ENCODE assay signal across 1 cellular context in the genomic region with DNA sequence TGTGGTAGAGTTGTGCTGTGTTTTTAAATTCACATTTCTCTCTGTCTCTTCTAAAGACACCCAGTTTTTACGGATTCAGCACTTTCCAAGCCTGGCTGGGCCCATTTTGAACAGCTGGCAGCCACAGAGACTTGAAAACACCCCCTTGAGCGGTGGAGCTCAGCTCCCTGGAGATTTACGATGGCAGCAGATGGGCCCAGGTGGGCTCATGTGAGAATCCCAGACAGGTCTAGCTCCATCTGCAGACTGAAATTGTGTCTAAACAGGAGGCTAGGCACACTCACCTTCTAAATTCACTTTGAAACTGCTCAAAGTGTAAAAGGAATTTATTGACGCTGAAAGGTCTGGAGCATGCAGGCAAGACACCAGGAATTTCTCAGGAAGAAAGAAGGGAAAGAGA.
TF ChIP-seq lines count a peak whose summit lies in the region.

No MANE protein-coding gene starts in this region.

TF ChIP-seq in H1, 55 proteins besides CTCF, POLR2A, EP300 and RAD21 (continued from another document):
- no peak for TF ChIP-seq RBBP5 (IDR thresholded peaks at IDR 0.05; ENCODE audit: borderline replicate concordance, low read depth, low read length)
- TF ChIP-seq ATF3 (IDR thresholded peaks at IDR 0.05; ENCODE audit: insufficient read depth, low read depth, low read length) = no peak
- no peak for TF ChIP-seq KDM5A (IDR thresholded peaks at IDR 0.05; ENCODE audit: low read length)
- TF ChIP-seq KDM4A (IDR thresholded peaks at IDR 0.05; ENCODE audit: low read depth, low read length, severe bottlenecking) = no peak
- no peak for TF ChIP-seq HDAC6 (IDR thresholded peaks at IDR 0.05; ENCODE audit: low read depth, low read length)
- no peak for TF ChIP-seq CHD1 (IDR thresholded peaks at IDR 0.05; ENCODE audit: low read depth, low read length)
